ENCODE assay signal across 9 cellular contexts in the genomic region with DNA sequence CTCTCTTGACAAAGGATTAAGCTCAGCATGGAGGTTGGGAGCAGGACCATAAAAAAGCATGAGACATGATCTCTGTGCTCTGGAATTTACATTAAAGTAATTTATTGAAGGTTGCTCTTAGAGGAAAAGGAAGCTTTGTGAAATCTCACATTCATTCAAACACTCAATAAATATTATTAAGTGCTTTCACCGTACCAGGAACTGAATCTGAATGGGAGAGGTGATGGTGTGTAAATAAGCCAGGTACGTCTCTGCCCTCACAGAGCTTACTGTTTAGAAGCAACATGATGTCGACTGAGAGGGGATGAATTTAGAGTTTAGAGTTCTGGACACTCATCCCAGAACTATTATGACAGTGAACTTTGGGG.
DNase-seq lines count a peak whose midpoint lies in the region; ATAC-seq and TF ChIP-seq lines count a peak whose summit lies in the region.
"Had no signal": no experiment of that assay in that cellular context is flagged by ENCODE, and none has a peak within 500 bp of the region (broad histone marks: within the 10 kb centered on the region; RNA-seq: fewer than 3 reads in every experiment).

No MANE protein-coding gene starts in this region.

- peak; percentile 43 for DNase-seq in BJ (ENCODE audit: low read depth)
- peak; percentile 63 for DNase-seq in fibroblast of villous mesenchyme (ENCODE audit: low read depth)
- no peak for DNase-seq in trophoblast cell
- DNase-seq in mucosa of descending colon, result no peak
- DNase-seq in T-helper 9 cell, result no peak
- no peak for DNase-seq in activated naive CD4-positive, alpha-beta T cell treated with Interleukin-2 at 50 U/mL for 16 hours
- DNase-seq: SIG-M5 had no signal

- no peak overlapping the region for H3K4me2 ChIP-seq in trophoblast cell (ENCODE audit: low read length)

- H3K18ac ChIP-seq in trophoblast cell (ENCODE audit: low read length), result no peak overlapping the region

- ATAC-seq in GM21528 (IDR thresholded peaks at IDR 0.05; ENCODE audit: low FRiP score, unreplicated experiment), result no peak
- ATAC-seq in mucosa of descending colon, result no peak

- POLR2A ChIA-PET in BJ (lab: Charles Lee), result no interaction called here

- CTCF ChIA-PET in BJ (lab: Yijun Ruan, JAX), result interaction anchor here (0.6 to 5.2 kb wide), 49 partner anchors 9 to 589 kb away, joined by 3 to 31 read pairs (median 4); partner anchors contain the start of gene ROR1

- H3K79me1 ChIP-seq in trophoblast cell (ENCODE audit: low read length), result peaks cover 18% of the 10 kb centered on the region

- H3K9ac ChIP-seq in trophoblast cell (ENCODE audit: low read length), result no peak overlapping the region

- H3K9me3 ChIP-seq in trophoblast cell (ENCODE audit: insufficient read depth, low read depth, low read length) (peaks cover 1% of the 10 kb centered on the region), mucosa of descending colon (no peaks in the 10 kb centered on the region)

- intact Hi-C loops in mucosa of descending colon (cut with DNase I, micrococcal nuclease), result loop anchor here (10.0 kb wide), 3 partner anchors 363 to 523 kb away; partner anchors contain the start of gene ROR1 (in 1 of the 2)

- H3K23ac ChIP-seq in trophoblast cell (ENCODE audit: low read length), result no peak overlapping the region

- H4K12ac ChIP-seq in trophoblast cell (ENCODE audit: low read depth, low read length), result no peak overlapping the region

- peak overlapping the region; percentile 86 for H2AK5ac ChIP-seq in trophoblast cell (ENCODE audit: low read length)

- H3K79me2 ChIP-seq in trophoblast cell (ENCODE audit: control insufficient read depth, insufficient read depth, low read length, poor library complexity), result no peaks in the 10 kb centered on the region

- TF ChIP-seq CTCF in BJ (IDR thresholded peaks at IDR 0.05; ENCODE audit: insufficient read depth, low read depth, low read length) (no peak), VCaP (conservative IDR thresholded peaks at IDR 0.05) (no peak), fibroblast of villous mesenchyme (IDR thresholded peaks at IDR 0.05; ENCODE audit: insufficient read depth, low read depth, low read length) (no peak), mucosa of descending colon (IDR thresholded peaks at IDR 0.05) (no peak)

- no peak overlapping the region for H2AFZ ChIP-seq in trophoblast cell (ENCODE audit: insufficient read depth, low read length, poor library complexity)

- WGBS in trophoblast cell (ENCODE audit: extremely low coverage, insufficient coverage, insufficient read length), result no CpG with 5 or more reads among the region's 3 CpGs

- H3K4me3 ChIP-seq in BJ (ENCODE audit: low read depth, low read length) (no peak overlapping the region), fibroblast of villous mesenchyme (ENCODE audit: low read depth, low read length) (no peak overlapping the region), trophoblast cell (ENCODE audit: low read depth, low read length) (no peak overlapping the region), mucosa of descending colon (no peak overlapping the region)

- H2BK5ac ChIP-seq in trophoblast cell (ENCODE audit: low read depth, low read length, poor library complexity), result peak overlapping the region; percentile 83

- H4K91ac ChIP-seq in trophoblast cell (ENCODE audit: low read depth, low read length), result peak overlapping the region; percentile 78

- no peak overlapping the region for H2BK12ac ChIP-seq in trophoblast cell (ENCODE audit: low read length)

- peak overlapping the region; percentile 25 for H3K4ac ChIP-seq in trophoblast cell (ENCODE audit: low read depth, low read length)

- no peaks in the 10 kb centered on the region for H3K36me3 ChIP-seq in BJ (ENCODE audit: control insufficient read depth, insufficient read depth, low read length)
- H3K36me3 ChIP-seq in trophoblast cell (ENCODE audit: control insufficient read depth in 1 of 2, insufficient read depth in 2 of 2, low read length in 2 of 2), result peaks cover 7% of the 10 kb centered on the region in 2 experiments
- H3K36me3 ChIP-seq in mucosa of descending colon (ENCODE audit: low read depth), result no peaks in the 10 kb centered on the region

- H3K14ac ChIP-seq in trophoblast cell (ENCODE audit: low read length), result no peak overlapping the region

- no peak overlapping the region for H4K8ac ChIP-seq in trophoblast cell (ENCODE audit: low read depth, low read length)

- peaks cover 14 to 21% of the 10 kb centered on the region in 2 experiments for H3K4me1 ChIP-seq in trophoblast cell (ENCODE audit: control insufficient read depth in 1 of 2, insufficient read depth in 2 of 2, low read length in 2 of 2)
- H3K4me1 ChIP-seq in mucosa of descending colon (ENCODE audit: low read depth), result no peaks in the 10 kb centered on the region

- no peak overlapping the region for H2BK120ac ChIP-seq in trophoblast cell (ENCODE audit: insufficient read depth, low read length, poor library complexity)

- H3K27me3 ChIP-seq in BJ (ENCODE audit: control insufficient read depth, insufficient read depth, low read length) (no peaks in the 10 kb centered on the region), trophoblast cell (ENCODE audit: insufficient read depth, low read length) (no peaks in the 10 kb centered on the region)

- peak overlapping the region; percentile 9; the same call in 1 of the 2 replicates for H3K27ac ChIP-seq in VCaP
- H3K27ac ChIP-seq in trophoblast cell (ENCODE audit: low read depth, low read length), result peak overlapping the region; percentile 41

Comparison
In these comparisons a context has a peak if more than half of its experiments do, and no peak if none do; other contexts are left out.
1. DNase-seq: peak in BJ (single experiment) and fibroblast of villous mesenchyme (single experiment); none in trophoblast cell (0 of 2), mucosa of descending colon (0 of 3), T-helper 9 cell (single experiment) and activated naive CD4-positive, alpha-beta T cell treated with Interleukin-2 at 50 U/mL for 16 hours (single experiment).